Comparison of ENCODE assay signal across 8 cellular contexts in the genomic region with DNA sequence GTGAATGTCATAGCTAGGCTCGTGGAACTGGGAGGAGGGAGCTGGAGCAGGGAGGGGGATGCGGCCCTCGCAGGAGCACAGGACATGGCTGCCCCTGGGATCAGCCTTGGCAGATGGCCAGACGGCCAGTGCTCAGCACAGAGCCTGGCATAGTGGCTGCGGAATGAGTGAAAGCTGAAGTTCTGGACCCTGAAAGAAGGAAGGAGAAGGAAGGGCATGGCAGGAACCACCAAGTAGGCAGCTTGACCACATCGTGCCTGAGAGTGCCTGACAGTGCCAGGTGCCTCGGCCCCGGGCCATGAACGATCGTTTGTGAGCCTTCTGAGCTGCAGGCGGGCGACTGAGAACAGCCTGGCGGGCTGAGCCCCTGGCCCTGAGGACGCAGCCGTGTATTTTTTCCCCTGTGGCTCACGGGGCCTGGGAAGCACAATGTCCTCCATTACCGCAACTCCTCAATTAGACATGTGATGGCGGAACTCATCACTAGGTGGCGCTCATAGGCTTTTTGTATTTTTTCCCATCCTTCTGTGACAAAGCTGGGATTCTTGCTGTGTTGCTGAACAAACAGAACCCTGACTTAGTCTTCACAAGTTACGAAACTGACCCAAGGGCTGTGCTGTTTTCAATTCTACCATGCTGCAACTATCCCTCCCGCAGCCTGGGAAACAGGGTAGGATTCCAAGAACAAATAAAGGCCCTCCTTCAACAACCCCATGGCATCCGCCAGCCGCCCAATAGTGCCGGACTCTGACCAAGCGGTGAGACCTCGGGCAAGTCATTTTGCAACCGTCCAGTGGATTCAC. TPM values are rescaled to one million over a fixed set of nuclear protein-coding genes. Genes with fewer than 3 reads are reported as not detected.
DNase-seq lines count a peak whose midpoint lies in the region; ATAC-seq, FAIRE-seq and TF ChIP-seq lines count a peak whose summit lies in the region.

No MANE protein-coding gene starts in this region.

- intact Hi-C loops in ascending aorta (cut with DNase I): loop anchor here (1.0 kb wide), 2 partner anchors 23 to 46 kb away; no protein-coding TSS in a partner anchor

- no peaks in the 10 kb centered on the region for H4K20me1 ChIP-seq in hepatocyte (ENCODE audit: insufficient read depth, poor library complexity, severe bottlenecking)

- no peak for TF ChIP-seq POLR2A in GM12891 (IDR thresholded peaks at IDR 0.05; ENCODE audit: low read depth, low read length)

- peak overlapping the region; percentile 81 for H2AFZ ChIP-seq in hepatocyte

- H3K36me3 ChIP-seq in ascending aorta (no peaks in the 10 kb centered on the region), hepatocyte (replicated peaks; ENCODE audit: insufficient read depth, low read depth) (no peaks in the 10 kb centered on the region), rectal smooth muscle tissue (ENCODE audit: control insufficient read depth, insufficient read depth, low read length) (no peaks in the 10 kb centered on the region)

- WGBS in hepatocyte (ENCODE audit: low lambda C conversion rate, missing lambda C conversion rate): 37% methylated on average over 26 of the region's 27 CpGs

- peaks cover 5 to 19% of the 10 kb centered on the region in 2 donors for H3K4me1 ChIP-seq in ascending aorta
- H3K4me1 ChIP-seq in hepatocyte (ENCODE audit: insufficient read depth): peaks cover 4% of the 10 kb centered on the region
- no peaks in the 10 kb centered on the region for H3K4me1 ChIP-seq in rectal smooth muscle tissue (ENCODE audit: control insufficient read depth, insufficient read depth, low read length)

- H3K9me2 ChIP-seq in hepatocyte (replicated peaks; ENCODE audit: insufficient read depth): no peaks in the 10 kb centered on the region

- H3K27me3 ChIP-seq in ascending aorta: no peaks in the 10 kb centered on the region
- no peaks in the 10 kb centered on the region for H3K27me3 ChIP-seq in hepatocyte
- H3K27me3 ChIP-seq in rectal smooth muscle tissue (ENCODE audit: control insufficient read depth, insufficient read depth, low read length): no peaks in the 10 kb centered on the region

- FAIRE-seq in GM12891 (lab: Jason Lieb, UNC): peak; percentile 74

- peak overlapping the region; percentile 54 for H3K4me2 ChIP-seq in hepatocyte

- DNase-seq in A172 (ENCODE audit: low spot score) (peak; percentile 70), GM12891 (ENCODE audit: insufficient read length, low spot score) (peak; percentile 23), NCI-H1092 (lab: John Stamatoyannopoulos, UW) (peak; percentile 52), ascending aorta (ENCODE audit: low spot score in 2 of 2) (peak in 1 of 2 donors; percentile 88), hepatocyte (ENCODE audit: low spot score) (peak; percentile 86)

- H3K27ac ChIP-seq in ascending aorta (peak overlapping the region; percentile 61 to 80), hepatocyte (peak overlapping the region; percentile 11), rectal smooth muscle tissue (ENCODE audit: low read depth, low read length) (no peak overlapping the region)

- no peaks in the 10 kb centered on the region for H3K79me2 ChIP-seq in hepatocyte

- H3K4me3 ChIP-seq in ascending aorta: peak overlapping the region in 1 of 2 donors; percentile 45
- no peak overlapping the region for H3K4me3 ChIP-seq in hepatocyte
- H3K4me3 ChIP-seq in rectal smooth muscle tissue (ENCODE audit: low read length): peak overlapping the region; percentile 31

- TF ChIP-seq CTCF in ascending aorta (IDR thresholded peaks at IDR 0.05) (peak; percentile 78 to 82 (median 80)), hepatocyte (IDR thresholded peaks at IDR 0.05; ENCODE audit: poor library complexity) (peak; percentile 78)

- H3K9me3 ChIP-seq in ascending aorta (no peaks in the 10 kb centered on the region), hepatocyte (ENCODE audit: low read depth) (no peaks in the 10 kb centered on the region)

- ATAC-seq in SK-N-SH treated with all-trans-retinoic acid at 6 μM for 48 hours (peak; percentile 94), GM18909 (IDR thresholded peaks at IDR 0.05; ENCODE audit: poor library complexity, unreplicated experiment) (no peak)

- H3K9ac ChIP-seq in rectal smooth muscle tissue (ENCODE audit: low read length): no peak overlapping the region

TF ChIP-seq in GM12891, 5 proteins besides CTCF, POLR2A, EP300 and RAD21:
- TF ChIP-seq PAX5 (IDR thresholded peaks at IDR 0.05; ENCODE audit: insufficient read depth, low read length, severe bottlenecking) (no peak), POU2F2 (IDR thresholded peaks at IDR 0.05; ENCODE audit: low read depth, low read length) (no peak), POLR2AphosphoS5 (IDR thresholded peaks at IDR 0.05; ENCODE audit: low read depth, low read length) (no peak), SPI1 (IDR thresholded peaks at IDR 0.05; ENCODE audit: low read depth, low read length) (no peak), TAF1 (IDR thresholded peaks at IDR 0.05; ENCODE audit: low read depth, low read length) (no peak)

TF ChIP-seq in SK-N-SH treated with all-trans-retinoic acid at 6 μM for 48 hours, 23 proteins besides CTCF, POLR2A, EP300 and RAD21:
- TF ChIP-seq PPARA (CRISPR knock-in tag; IDR thresholded peaks at IDR 0.05; ENCODE audit: borderline replicate concordance): no peak
- no peak for TF ChIP-seq ESRRG (CRISPR knock-in tag; IDR thresholded peaks at IDR 0.05)
- TF ChIP-seq, protein P1, sequence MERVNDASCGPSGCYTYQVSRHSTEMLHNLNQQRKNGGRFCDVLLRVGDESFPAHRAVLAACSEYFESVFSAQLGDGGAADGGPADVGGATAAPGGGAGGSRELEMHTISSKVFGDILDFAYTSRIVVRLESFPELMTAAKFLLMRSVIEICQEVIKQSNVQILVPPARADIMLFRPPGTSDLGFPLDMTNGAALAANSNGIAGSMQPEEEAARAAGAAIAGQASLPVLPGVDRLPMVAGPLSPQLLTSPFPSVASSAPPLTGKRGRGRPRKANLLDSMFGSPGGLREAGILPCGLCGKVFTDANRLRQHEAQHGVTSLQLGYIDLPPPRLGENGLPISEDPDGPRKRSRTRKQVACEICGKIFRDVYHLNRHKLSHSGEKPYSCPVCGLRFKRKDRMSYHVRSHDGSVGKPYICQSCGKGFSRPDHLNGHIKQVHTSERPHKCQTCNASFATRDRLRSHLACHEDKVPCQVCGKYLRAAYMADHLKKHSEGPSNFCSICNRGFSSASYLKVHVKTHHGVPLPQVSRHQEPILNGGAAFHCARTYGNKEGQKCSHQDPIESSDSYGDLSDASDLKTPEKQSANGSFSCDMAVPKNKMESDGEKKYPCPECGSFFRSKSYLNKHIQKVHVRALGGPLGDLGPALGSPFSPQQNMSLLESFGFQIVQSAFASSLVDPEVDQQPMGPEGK (CRISPR knock-in tag; IDR thresholded peaks at IDR 0.05; ENCODE audit: borderline replicate concordance): no peak
- no peak for TF ChIP-seq POU6F1 (CRISPR knock-in tag; IDR thresholded peaks at IDR 0.05; ENCODE audit: borderline replicate concordance, low read depth)
- no peak for TF ChIP-seq ZNF565 (CRISPR knock-in tag; conservative IDR thresholded peaks at IDR 0.05; ENCODE audit: low read depth)
- TF ChIP-seq CSDC2 (CRISPR knock-in tag; IDR thresholded peaks at IDR 0.05): no peak
- TF ChIP-seq ZFP3 (CRISPR knock-in tag; IDR thresholded peaks at IDR 0.05): no peak
- TF ChIP-seq, protein P2, sequence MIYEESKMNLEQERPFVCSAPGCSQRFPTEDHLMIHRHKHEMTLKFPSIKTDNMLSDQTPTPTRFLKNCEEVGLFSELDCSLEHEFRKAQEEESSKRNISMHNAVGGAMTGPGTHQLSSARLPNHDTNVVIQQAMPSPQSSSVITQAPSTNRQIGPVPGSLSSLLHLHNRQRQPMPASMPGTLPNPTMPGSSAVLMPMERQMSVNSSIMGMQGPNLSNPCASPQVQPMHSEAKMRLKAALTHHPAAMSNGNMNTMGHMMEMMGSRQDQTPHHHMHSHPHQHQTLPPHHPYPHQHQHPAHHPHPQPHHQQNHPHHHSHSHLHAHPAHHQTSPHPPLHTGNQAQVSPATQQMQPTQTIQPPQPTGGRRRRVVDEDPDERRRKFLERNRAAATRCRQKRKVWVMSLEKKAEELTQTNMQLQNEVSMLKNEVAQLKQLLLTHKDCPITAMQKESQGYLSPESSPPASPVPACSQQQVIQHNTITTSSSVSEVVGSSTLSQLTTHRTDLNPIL (CRISPR knock-in tag; IDR thresholded peaks at IDR 0.05; ENCODE audit: low read depth): no peak

RNA-seq across cellular contexts. Expression of gene TMEM61, which starts 29.9 kb away (rescaled TPM):
- total RNA-seq in A172 (2014; rRNA removed; shearing (Covaris generic)): not detected in 2 replicates
- polyA plus RNA-seq in GM12891 (2012; ENCODE audit: low read depth, missing spikeins): not detected
- total RNA-seq in ascending aorta (not detected), hepatocyte (0.90 TPM in 1 of 2 replicates, not detected in the other)
- 0.22 and 0.99 TPM in 2 replicates for polyA plus RNA-seq in hepatocyte

RNA-seq across cellular contexts. Expression of gene BSND, which starts 48.2 kb away (rescaled TPM):
- total RNA-seq in A172 (2014; rRNA removed; shearing (Covaris generic)): not detected in 2 replicates
- 0.04 TPM for polyA plus RNA-seq in GM12891 (2012; ENCODE audit: low read depth, missing spikeins)
- total RNA-seq in ascending aorta: not detected
- 0.23 TPM in 1 of 2 replicates, not detected in the other for total RNA-seq in hepatocyte
- polyA plus RNA-seq in hepatocyte: 0.18 and 0.21 TPM in 2 replicates
